Comparison of ENCODE assay signal across 8 cellular contexts in genomic region chr18:3151379-3152264, GRCh38.
A peak's percentile ranks its signal among the peaks of the same experiment; 100 is the strongest.
DNase-seq lines count a peak whose midpoint lies in the region; ATAC-seq and TF ChIP-seq lines count a peak whose summit lies in the region.

No MANE protein-coding gene starts in this region.

- no TSS peak for BruUV-seq in Caco-2 (replicated peaks; lab: Mats Ljungman, UMichigan)

- H3K4me1 Mint-ChIP-seq in Caco-2 (ENCODE audit: low read depth, unreplicated experiment), result no peaks in the 10 kb centered on the region
- H3K4me1 Mint-ChIP-seq in osteocyte (ENCODE audit: unreplicated experiment), result peaks cover 32% of the 10 kb centered on the region

- H3K36me3 Mint-ChIP-seq in Caco-2 (ENCODE audit: insufficient read depth, unreplicated experiment), result no peaks in the 10 kb centered on the region
- H3K36me3 Mint-ChIP-seq in osteocyte (ENCODE audit: unreplicated experiment), result no peaks in the 10 kb centered on the region

- no peak overlapping the region for H3K27ac ChIP-seq in HL-60 (replicated peaks)
- H3K27ac ChIP-seq in Peyer's patch, result no peak overlapping the region

- TF ChIP-seq CTCF in Caco-2 (IDR thresholded peaks at IDR 0.05; ENCODE audit: insufficient read depth in 1 of 2, low read depth in 1 of 2, low read length in 1 of 2, severe bottlenecking in 1 of 2, unreplicated experiment in 1 of 2), result peak; percentile 79 to 88
- TF ChIP-seq CTCF in HL-60 (IDR thresholded peaks at IDR 0.05; ENCODE audit: insufficient read depth, low read length), result peak; percentile 80
- TF ChIP-seq CTCF in Peyer's patch (IDR thresholded peaks at IDR 0.05), result peak; percentile 64 to 84 (median 82)
- TF ChIP-seq CTCF in osteocyte (IDR thresholded peaks at IDR 0.05), result peak; percentile 88

- H3K9me3 Mint-ChIP-seq in Caco-2 (ENCODE audit: unreplicated experiment) (no peaks in the 10 kb centered on the region), osteocyte (ENCODE audit: unreplicated experiment) (no peaks in the 10 kb centered on the region)

- no peak for ATAC-seq in HG02852 (IDR thresholded peaks at IDR 0.05; ENCODE audit: unreplicated experiment)

- intact Hi-C loops in Caco-2 (cut with micrococcal nuclease; ENCODE audit: unreplicated experiment), result loop anchor here (1.0 kb wide), 2 partner anchors 95 to 219 kb away; no protein-coding TSS in a partner anchor

- POLR2A ChIA-PET in Caco-2 (lab: Charles Lee), result no interaction called here

- CTCF ChIA-PET in Caco-2 (lab: Charles Lee), result interaction anchor here (0.6 to 1.7 kb wide), 7 partner anchors 22 to 218 kb away, joined by 3 to 16 read pairs (median 5); no protein-coding TSS in a partner anchor

- TF ChIP-seq POLR2A in Peyer's patch (IDR thresholded peaks at IDR 0.05), result no peak
- TF ChIP-seq POLR2A in erythroblast (IDR thresholded peaks at IDR 0.05; ENCODE audit: low read length), result no peak

- H3K4me3 ChIP-seq in Caco-2 (ENCODE audit: low read depth, low read length) (no peak overlapping the region), HL-60 (replicated peaks; ENCODE audit: insufficient read depth, low read length) (no peak overlapping the region), Peyer's patch (peak overlapping the region in 2 of 4 donors; percentile 30 to 41)

- H3K36me3 ChIP-seq in Caco-2 (ENCODE audit: control insufficient read depth, insufficient read depth, low read length) (no peaks in the 10 kb centered on the region), Peyer's patch (no peaks in the 10 kb centered on the region)

- H3K27me3 ChIP-seq in Caco-2 (replicated peaks; ENCODE audit: control insufficient read depth, insufficient read depth, low read length) (no peaks in the 10 kb centered on the region), HL-60 (ENCODE audit: insufficient read depth, poor library complexity, severe bottlenecking) (no peaks in the 10 kb centered on the region), Peyer's patch (no peaks in the 10 kb centered on the region)

- DNase-seq in Caco-2 (peak in 1 of 2 experiments; percentile 32), HL-60 (ENCODE audit: low read depth in 1 of 2, low spot score in 1 of 2) (peak in 1 of 2 experiments; percentile 23), Peyer's patch (no peak), erythroblast (lab: John Stamatoyannopoulos, UW) (peak; percentile 55 to 68), osteocyte (ENCODE audit: extremely low spot score, unreplicated experiment) (no peak), T1000 (lab: John Stamatoyannopoulos, UW) (no peak), activated gamma-delta T cell treated with Interleukin-2 at 50 U/mL for 16 hours (no peak)

- H3K4me3 Mint-ChIP-seq in Caco-2 (ENCODE audit: unreplicated experiment) (peak overlapping the region; percentile 61), osteocyte (ENCODE audit: unreplicated experiment) (no peak overlapping the region)

- no peak overlapping the region for H3K27ac Mint-ChIP-seq in Caco-2 (ENCODE audit: unreplicated experiment)
- H3K27ac Mint-ChIP-seq in osteocyte (ENCODE audit: unreplicated experiment), result no peak overlapping the region

- no peaks in the 10 kb centered on the region for H3K27me3 Mint-ChIP-seq in Caco-2 (ENCODE audit: insufficient read depth, unreplicated experiment)
- peaks cover 3% of the 10 kb centered on the region for H3K27me3 Mint-ChIP-seq in osteocyte (ENCODE audit: unreplicated experiment)

- H3K4me1 ChIP-seq in Caco-2, result no peaks in the 10 kb centered on the region
- H3K4me1 ChIP-seq in Peyer's patch, result peaks cover 0 to 5% (median 0%) of the 10 kb centered on the region in 4 donors

- H3K9me3 ChIP-seq in Caco-2, result no peaks in the 10 kb centered on the region
- no peaks in the 10 kb centered on the region for H3K9me3 ChIP-seq in Peyer's patch

Comparison
In these comparisons a context has a peak if more than half of its experiments do, and no peak if none do; other contexts are left out.
1. DNase-seq: peak in erythroblast (2 of 2); none in Peyer's patch (0 of 3), osteocyte (single experiment), T1000 (single experiment) and activated gamma-delta T cell treated with Interleukin-2 at 50 U/mL for 16 hours (single experiment).
2. Peak in every context shown above with its lines, with median percentiles within 50 percentile points of each other: CTCF ChIP-seq.